ENCODE assay signal across 9 cellular contexts in genomic region chr17:63998721-63999679, GRCh38. TPM values are rescaled to one million over a fixed set of nuclear protein-coding genes. Genes with fewer than 3 reads are reported as not detected.
A peak's percentile ranks its signal among the peaks of the same experiment; 100 is the strongest.
DNase-seq lines count a peak whose midpoint lies in the region; ATAC-seq, FAIRE-seq and TF ChIP-seq lines count a peak whose summit lies in the region.
"Had no signal": no experiment of that assay in that cellular context is flagged by ENCODE, and none has a peak within 500 bp of the region (broad histone marks: within the 10 kb centered on the region; RNA-seq: fewer than 3 reads in every experiment).

No MANE protein-coding gene starts in this region.

- no peak for FAIRE-seq in HepG2 (lab: Jason Lieb, UNC)

- peak overlapping the region; percentile 86 for H3K4me3 Mint-ChIP-seq in activated naive CD4-positive, alpha-beta T cell treated with anti-CD3 and anti-CD28 coated beads for 36 hours
- peak overlapping the region; percentile 93 for H3K4me3 Mint-ChIP-seq in activated naive CD8-positive, alpha-beta T cell treated with anti-CD3 and anti-CD28 coated beads, Interleukin-2, amount 10 ng/mL, durations not matched to agents 7 days and 5 days

- TF ChIP-seq CTCF in HepG2 (CRISPR knock-in tag; IDR thresholded peaks at IDR 0.05) (no peak), upper lobe of left lung (IDR thresholded peaks at IDR 0.05) (no peak)

- CTCF ChIA-PET in activated naive CD4-positive, alpha-beta T cell treated with anti-CD3 and anti-CD28 coated beads for 36 hours (lab: Charles Lee), result interaction anchor here (0.9 to 1.5 kb wide), 4 partner anchors 26 to 135 kb away, joined by 3 to 5 read pairs (median 4); no protein-coding TSS in a partner anchor
- CTCF ChIA-PET in HepG2 (lab: Yijun Ruan, JAX; ENCODE audit: low intra/inter-chr PET ratio, low total read pairs), result no interaction called here

- H3K27me3 ChIP-seq in HepG2 (ENCODE audit: control insufficient read depth in 1 of 2, insufficient read depth in 2 of 2, low read length in 2 of 2) (peaks cover 10 to 34% of the 10 kb centered on the region in 2 experiments; a peak in 4 of 5 replicates), upper lobe of left lung (no peaks in the 10 kb centered on the region)

- no peaks in the 10 kb centered on the region for H3K79me2 ChIP-seq in HepG2 (ENCODE audit: insufficient read depth, low read length)

- ATAC-seq in activated naive CD8-positive, alpha-beta T cell treated with anti-CD3 and anti-CD28 coated beads, Interleukin-2, amount 10 ng/mL, durations not matched to agents 7 days and 5 days (ENCODE audit: low read depth), result peak; percentile 17
- ATAC-seq in HepG2 (no peak; the same call in 2 of the 3 replicates), upper lobe of left lung (ENCODE audit: low FRiP score in 2 of 2) (no peak), GM19351 (IDR thresholded peaks at IDR 0.05; ENCODE audit: unreplicated experiment) (no peak)

- TF ChIP-seq EP300 in HepG2 (IDR thresholded peaks at IDR 0.05; ENCODE audit: low read depth in 2 of 2, low read length in 2 of 2), result no peak
- no peak for TF ChIP-seq EP300 in HepG2 (CRISPR knock-in tag; IDR thresholded peaks at IDR 0.05; ENCODE audit: borderline replicate concordance)
- no peak for TF ChIP-seq EP300 in upper lobe of left lung (IDR thresholded peaks at IDR 0.05)

- peak overlapping the region; percentile 67 to 87 (median 79); a peak in 4 of 6 replicates for H3K4me3 ChIP-seq in HepG2 (replicated peaks in 1 of 3; ENCODE audit: insufficient read depth in 1 of 3, low read depth in 2 of 3, low read length in 3 of 3)
- H3K4me3 ChIP-seq in upper lobe of left lung, result peak overlapping the region; percentile 58 to 72 (median 64)

- H3K9ac ChIP-seq in HepG2 (ENCODE audit: insufficient read depth, low read depth, low read length), result no peak overlapping the region

- TF ChIP-seq RAD21 in HepG2 (CRISPR knock-in tag; IDR thresholded peaks at IDR 0.05), result no peak

- no peaks in the 10 kb centered on the region for H4K20me1 ChIP-seq in HepG2 (ENCODE audit: insufficient read depth, low read length)

- 57% methylated on average over 32 of the region's 33 CpGs for WGBS in HepG2 (ENCODE audit: low lambda C conversion rate)
- 42 to 58% methylated on average over 4 to 12 of the region's 33 CpGs for WGBS in upper lobe of left lung, 2 donors

- DNase-seq in activated naive CD4-positive, alpha-beta T cell treated with anti-CD3 and anti-CD28 coated beads for 36 hours, result peak; percentile 48
- no peak for DNase-seq in activated naive CD4-positive, alpha-beta T cell (lab: John Stamatoyannopoulos, UW)
- DNase-seq in activated naive CD8-positive, alpha-beta T cell treated with anti-CD3 and anti-CD28 coated beads, Interleukin-2, amount 10 ng/mL, durations not matched to agents 7 days and 5 days, result no peak
- DNase-seq in HepG2 (ENCODE audit: low spot score) (no peak), upper lobe of left lung (peak; percentile 19 to 72), foreskin melanocyte (no peak)
- DNase-seq in stimulated activated CD4-positive, alpha-beta T cell treated with anti-CD3 and anti-CD28 coated beads, Interleukin-1b, Interleukin-23, amount 100 ng/mL, for 48 hours, result no peak

- no peak for TF ChIP-seq POLR2A in HepG2 (IDR thresholded peaks at IDR 0.05; ENCODE audit: insufficient read depth in 1 of 2, low read depth in 2 of 2, low read length in 2 of 2)
- no peak for TF ChIP-seq POLR2A in upper lobe of left lung (IDR thresholded peaks at IDR 0.05)

- intact Hi-C loops in activated naive CD4-positive, alpha-beta T cell treated with anti-CD3 and anti-CD28 coated beads for 36 hours (cut with micrococcal nuclease), result loop anchor here (1.0 kb wide), 1 partner anchor 16 kb away; no protein-coding TSS in a partner anchor
- intact Hi-C loops in HepG2 (cut with micrococcal nuclease; ENCODE audit: unreplicated experiment), result no loop called here

- H3K9me3 ChIP-seq in HepG2 (ENCODE audit: low read length) (no peaks in the 10 kb centered on the region), upper lobe of left lung (no peaks in the 10 kb centered on the region)

- H3K4me1 Mint-ChIP-seq in activated naive CD4-positive, alpha-beta T cell treated with anti-CD3 and anti-CD28 coated beads for 36 hours (ENCODE audit: low read depth), result peaks cover 22% of the 10 kb centered on the region
- H3K4me1 Mint-ChIP-seq in activated naive CD8-positive, alpha-beta T cell treated with anti-CD3 and anti-CD28 coated beads, Interleukin-2, amount 10 ng/mL, durations not matched to agents 7 days and 5 days, result peaks cover 9% of the 10 kb centered on the region

- no peaks in the 10 kb centered on the region for H3K27me3 Mint-ChIP-seq in activated naive CD4-positive, alpha-beta T cell treated with anti-CD3 and anti-CD28 coated beads for 36 hours (ENCODE audit: low read depth)
- H3K27me3 Mint-ChIP-seq in activated naive CD8-positive, alpha-beta T cell treated with anti-CD3 and anti-CD28 coated beads, Interleukin-2, amount 10 ng/mL, durations not matched to agents 7 days and 5 days, result peaks cover 19% of the 10 kb centered on the region

- POLR2A ChIA-PET in activated naive CD8-positive, alpha-beta T cell treated with anti-CD3 and anti-CD28 coated beads, Interleukin-2, amount 10 ng/mL, durations not matched to agents 7 days and 5 days (lab: Charles Lee), result interaction anchor here (0.9 to 2.6 kb wide), 4 partner anchors 18 to 147 kb away, joined by 3 to 15 read pairs (median 8); partner anchors contain the start of gene ICAM2
- POLR2A ChIA-PET in HepG2 (lab: Yijun Ruan, JAX), result interaction anchor here (0.6 kb wide), 1 partner anchor 397 kb away, joined by 3 read pairs; no protein-coding TSS in a partner anchor

- no TSS peak for BruUV-seq in HepG2 (replicated peaks; lab: Mats Ljungman, UMichigan)

- H2AFZ ChIP-seq in HepG2 (ENCODE audit: low read length), result no peak overlapping the region

- peaks cover 49% of the 10 kb centered on the region for H3K4me1 ChIP-seq in HepG2 (ENCODE audit: insufficient read depth, low read length)
- H3K4me1 ChIP-seq in upper lobe of left lung, result peaks cover 22 to 50% (median 38%) of the 10 kb centered on the region in 4 donors

- H3K4me2 ChIP-seq in HepG2 (ENCODE audit: low read depth, low read length), result peak overlapping the region; percentile 92

- H3K9me3 Mint-ChIP-seq in activated naive CD4-positive, alpha-beta T cell treated with anti-CD3 and anti-CD28 coated beads for 36 hours, result no peaks in the 10 kb centered on the region
- H3K9me3 Mint-ChIP-seq in activated naive CD8-positive, alpha-beta T cell treated with anti-CD3 and anti-CD28 coated beads, Interleukin-2, amount 10 ng/mL, durations not matched to agents 7 days and 5 days, result no peaks in the 10 kb centered on the region

- H3K36me3 Mint-ChIP-seq in activated naive CD4-positive, alpha-beta T cell treated with anti-CD3 and anti-CD28 coated beads for 36 hours (ENCODE audit: low read depth), result no peaks in the 10 kb centered on the region
- no peaks in the 10 kb centered on the region for H3K36me3 Mint-ChIP-seq in activated naive CD8-positive, alpha-beta T cell treated with anti-CD3 and anti-CD28 coated beads, Interleukin-2, amount 10 ng/mL, durations not matched to agents 7 days and 5 days

- no peak overlapping the region for H3K27ac Mint-ChIP-seq in activated naive CD4-positive, alpha-beta T cell treated with anti-CD3 and anti-CD28 coated beads for 36 hours
- H3K27ac Mint-ChIP-seq in activated naive CD8-positive, alpha-beta T cell treated with anti-CD3 and anti-CD28 coated beads, Interleukin-2, amount 10 ng/mL, durations not matched to agents 7 days and 5 days, result peak overlapping the region; percentile 77

- H3K27ac ChIP-seq in HepG2 (ENCODE audit: extremely low read length, insufficient read depth, low read length) (no peak overlapping the region), upper lobe of left lung (peak overlapping the region in 3 of 4 donors; percentile 26 to 52 (median 39))

- in situ Hi-C loops in HepG2 (cut with HindIII; ENCODE audit: extremely low pct_ligation_motif_present, low pct_unique_long_range_greater_than_20kb), result no loop called here

- no peaks in the 10 kb centered on the region for H3K36me3 ChIP-seq in HepG2 (replicated peaks in 1 of 2; ENCODE audit: control insufficient read depth in 1 of 2, insufficient read depth in 2 of 2, low read length in 2 of 2)
- H3K36me3 ChIP-seq in upper lobe of left lung, result peaks cover 0 to 20% (median 10%) of the 10 kb centered on the region in 4 donors

RNA-seq across cellular contexts. Expression of gene PRR29, which starts 0.8 kb away (rescaled TPM):
- total RNA-seq in activated naive CD4-positive, alpha-beta T cell treated with anti-CD3 and anti-CD28 coated beads for 36 hours, result under 1 TPM; 0.21 to 0.44 TPM
- total RNA-seq in activated naive CD8-positive, alpha-beta T cell treated with anti-CD3 and anti-CD28 coated beads, Interleukin-2, amount 10 ng/mL, durations not matched to agents 7 days and 5 days, result 1 to 10 TPM in 1 of 2 experiments, under 1 TPM in 1; 1.00 to 1.4 TPM
- total RNA-seq in HepG2 (2016; rRNA removed; fragmentation: Illumina TruSeq; extraction: Trizol), result 0.07 and 0.11 TPM in 2 replicates
- not detected in 2 replicates for total RNA-seq in HepG2 (2016; cell fraction: cytosol; rRNA removed; fragmentation: Illumina TruSeq; extraction: Trizol; ENCODE audit: low read depth)
- total RNA-seq in HepG2 (2016; cell fraction: insoluble cytoplasmic fraction; rRNA removed; fragmentation: Illumina TruSeq; extraction: Trizol), result 0.19 TPM in 1 of 2 replicates, not detected in the other
- 0.06 and 0.14 TPM in 2 replicates for total RNA-seq in HepG2 (2016; cell fraction: membrane; rRNA removed; fragmentation: Illumina TruSeq; extraction: Trizol)
- total RNA-seq in HepG2 (2016; cell fraction: nucleus; rRNA removed; fragmentation: Illumina TruSeq; extraction: Trizol), result not detected in 2 replicates
- 0.08 and 0.20 TPM in 2 replicates for polyA plus RNA-seq in HepG2 (2011; rRNA removed)
- 0.06 and 0.07 TPM in 2 replicates for polyA plus RNA-seq in HepG2 (2011; cell fraction: cytosol; rRNA removed)
- 0.73 and 0.96 TPM in 2 replicates for polyA plus RNA-seq in HepG2 (2011; cell fraction: nucleus; rRNA removed)
- polyA plus RNA-seq in HepG2 (2012), result 0.21 and 0.40 TPM in 2 replicates
- 0.10 and 0.11 TPM in 2 replicates for polyA plus RNA-seq in HepG2 (2016; cell fraction: cytosol; fragmentation: Illumina TruSeq; extraction: Trizol; ENCODE audit: low read depth)
- polyA plus RNA-seq in HepG2 (2016; cell fraction: insoluble cytoplasmic fraction; fragmentation: Illumina TruSeq; extraction: Trizol; ENCODE audit: low read depth), result 0.23 TPM in 1 of 2 replicates, not detected in the other
- not detected in 2 replicates for polyA plus RNA-seq in HepG2 (2016; cell fraction: membrane; fragmentation: Illumina TruSeq; extraction: Trizol; ENCODE audit: low read depth)
- polyA plus RNA-seq in HepG2 (2016; cell fraction: nucleus; fragmentation: Illumina TruSeq; extraction: Trizol; ENCODE audit: insufficient read depth, low read depth), result not detected in 2 replicates
- polyA minus RNA-seq in HepG2 (2011; rRNA and poly(A)+ RNA removed; ENCODE audit: low replicate concordance), result 0.16 TPM in 1 of 2 replicates, not detected in the other
- not detected in 2 replicates for polyA minus RNA-seq in HepG2 (2011; cell fraction: cytosol; rRNA and poly(A)+ RNA removed)
- 0.26 and 0.37 TPM in 2 replicates for polyA minus RNA-seq in HepG2 (2011; cell fraction: nucleus; rRNA and poly(A)+ RNA removed)
- 10 to 100 TPM in 3 of 6 donors, 1 to 10 TPM in 2, under 1 TPM in 1; 0.97 to 30.1 (median 12.1) TPM for total RNA-seq in upper lobe of left lung
- total RNA-seq: SK-MEL-5 had no signal

RNA-seq across cellular contexts. Expression of gene ICAM2, which starts 21.4 kb away (rescaled TPM):
- total RNA-seq in activated naive CD4-positive, alpha-beta T cell treated with anti-CD3 and anti-CD28 coated beads for 36 hours, result 10 to 100 TPM; 41.6 to 41.9 TPM
- total RNA-seq in activated naive CD8-positive, alpha-beta T cell treated with anti-CD3 and anti-CD28 coated beads, Interleukin-2, amount 10 ng/mL, durations not matched to agents 7 days and 5 days, result 10 to 100 TPM; 59.0 to 61.7 TPM
- total RNA-seq in HepG2 (2016; rRNA removed; fragmentation: Illumina TruSeq; extraction: Trizol) (7.9 and 10.9 TPM in 2 replicates), upper lobe of left lung (100 to 1,000 TPM in 3 of 6 donors, 10 to 100 TPM in 3; 27.2 to 114 (median 82.0) TPM)
- 4.1 and 5.7 TPM in 2 replicates for total RNA-seq in HepG2 (2016; cell fraction: cytosol; rRNA removed; fragmentation: Illumina TruSeq; extraction: Trizol; ENCODE audit: low read depth)
- total RNA-seq in HepG2 (2016; cell fraction: insoluble cytoplasmic fraction; rRNA removed; fragmentation: Illumina TruSeq; extraction: Trizol), result 9.4 and 10.9 TPM in 2 replicates
- total RNA-seq in HepG2 (2016; cell fraction: membrane; rRNA removed; fragmentation: Illumina TruSeq; extraction: Trizol), result 8.3 and 9.3 TPM in 2 replicates
- 7.4 and 8.7 TPM in 2 replicates for total RNA-seq in HepG2 (2016; cell fraction: nucleus; rRNA removed; fragmentation: Illumina TruSeq; extraction: Trizol)
- 20.8 and 21.4 TPM in 2 replicates for polyA plus RNA-seq in HepG2 (2011; rRNA removed)
- 25.1 and 29.5 TPM in 2 replicates for polyA plus RNA-seq in HepG2 (2011; cell fraction: cytosol; rRNA removed)
- 10.1 and 10.2 TPM in 2 replicates for polyA plus RNA-seq in HepG2 (2011; cell fraction: nucleus; rRNA removed)
- 6.0 and 8.9 TPM in 2 replicates for polyA plus RNA-seq in HepG2 (2012)
- 3.9 and 5.8 TPM in 2 replicates for polyA plus RNA-seq in HepG2 (2016; cell fraction: cytosol; fragmentation: Illumina TruSeq; extraction: Trizol; ENCODE audit: low read depth)
- polyA plus RNA-seq in HepG2 (2016; cell fraction: insoluble cytoplasmic fraction; fragmentation: Illumina TruSeq; extraction: Trizol; ENCODE audit: low read depth), result 7.5 and 8.3 TPM in 2 replicates
- 5.9 and 6.9 TPM in 2 replicates for polyA plus RNA-seq in HepG2 (2016; cell fraction: membrane; fragmentation: Illumina TruSeq; extraction: Trizol; ENCODE audit: low read depth)
- polyA plus RNA-seq in HepG2 (2016; cell fraction: nucleus; fragmentation: Illumina TruSeq; extraction: Trizol; ENCODE audit: insufficient read depth, low read depth), result 11.9 and 12.3 TPM in 2 replicates
- 1.3 and 35.6 TPM in 2 replicates for polyA minus RNA-seq in HepG2 (2011; rRNA and poly(A)+ RNA removed; ENCODE audit: low replicate concordance)
- polyA minus RNA-seq in HepG2 (2011; cell fraction: cytosol; rRNA and poly(A)+ RNA removed), result 6.6 and 7.4 TPM in 2 replicates
- 4.2 and 7.6 TPM in 2 replicates for polyA minus RNA-seq in HepG2 (2011; cell fraction: nucleus; rRNA and poly(A)+ RNA removed)

RNA-seq across cellular contexts. Expression of gene SCN4A, which starts 26.3 kb away (rescaled TPM):
- total RNA-seq in activated naive CD4-positive, alpha-beta T cell treated with anti-CD3 and anti-CD28 coated beads for 36 hours, result under 1 TPM; 0.10 to 0.47 TPM
- not detected for total RNA-seq in activated naive CD8-positive, alpha-beta T cell treated with anti-CD3 and anti-CD28 coated beads, Interleukin-2, amount 10 ng/mL, durations not matched to agents 7 days and 5 days
- total RNA-seq in HepG2 (2016; rRNA removed; fragmentation: Illumina TruSeq; extraction: Trizol), result 0.02 TPM in 1 of 2 replicates, not detected in the other
- total RNA-seq in HepG2 (2016; cell fraction: cytosol; rRNA removed; fragmentation: Illumina TruSeq; extraction: Trizol; ENCODE audit: low read depth), result not detected in 2 replicates
- not detected in 2 replicates for total RNA-seq in HepG2 (2016; cell fraction: insoluble cytoplasmic fraction; rRNA removed; fragmentation: Illumina TruSeq; extraction: Trizol)
- not detected in 2 replicates for total RNA-seq in HepG2 (2016; cell fraction: membrane; rRNA removed; fragmentation: Illumina TruSeq; extraction: Trizol)
- not detected in 2 replicates for total RNA-seq in HepG2 (2016; cell fraction: nucleus; rRNA removed; fragmentation: Illumina TruSeq; extraction: Trizol)
- polyA plus RNA-seq in HepG2 (2011; rRNA removed), result 0.03 and 0.04 TPM in 2 replicates
- 0.01 TPM in 2 replicates for polyA plus RNA-seq in HepG2 (2011; cell fraction: cytosol; rRNA removed)
- 0.07 and 0.13 TPM in 2 replicates for polyA plus RNA-seq in HepG2 (2011; cell fraction: nucleus; rRNA removed)
- 0.03 and 0.12 TPM in 2 replicates for polyA plus RNA-seq in HepG2 (2012)
- polyA plus RNA-seq in HepG2 (2016; cell fraction: cytosol; fragmentation: Illumina TruSeq; extraction: Trizol; ENCODE audit: low read depth), result not detected in 2 replicates
- not detected in 2 replicates for polyA plus RNA-seq in HepG2 (2016; cell fraction: insoluble cytoplasmic fraction; fragmentation: Illumina TruSeq; extraction: Trizol; ENCODE audit: low read depth)
- polyA plus RNA-seq in HepG2 (2016; cell fraction: membrane; fragmentation: Illumina TruSeq; extraction: Trizol; ENCODE audit: low read depth), result not detected in 2 replicates
- not detected in 2 replicates for polyA plus RNA-seq in HepG2 (2016; cell fraction: nucleus; fragmentation: Illumina TruSeq; extraction: Trizol; ENCODE audit: insufficient read depth, low read depth)
- polyA minus RNA-seq in HepG2 (2011; rRNA and poly(A)+ RNA removed; ENCODE audit: low replicate concordance), result 0.38 and 4.1 TPM in 2 replicates
- polyA minus RNA-seq in HepG2 (2011; cell fraction: cytosol; rRNA and poly(A)+ RNA removed), result not detected in 2 replicates
- polyA minus RNA-seq in HepG2 (2011; cell fraction: nucleus; rRNA and poly(A)+ RNA removed), result 0.26 and 0.37 TPM in 2 replicates
- total RNA-seq in upper lobe of left lung, result under 1 TPM in 3 of 6 donors, not detected in 3; under 0.01 to 0.44 (median 0.20) TPM
- total RNA-seq: SK-MEL-5 had no signal

Comparison
In these comparisons a context has a peak if more than half of its experiments do, and no peak if none do; other contexts are left out.
1. DNase-seq: peak in activated naive CD4-positive, alpha-beta T cell treated with anti-CD3 and anti-CD28 coated beads for 36 hours (single experiment) and upper lobe of left lung (2 of 2); none in activated naive CD4-positive, alpha-beta T cell (0 of 4), activated naive CD8-positive, alpha-beta T cell treated with anti-CD3 and anti-CD28 coated beads, Interleukin-2, amount 10 ng/mL, durations not matched to agents 7 days and 5 days (single experiment), HepG2 (single experiment), foreskin melanocyte (single experiment) and stimulated activated CD4-positive, alpha-beta T cell treated with anti-CD3 and anti-CD28 coated beads, Interleukin-1b, Interleukin-23, amount 100 ng/mL, for 48 hours (single experiment).